Comparison of ENCODE assay signal across 8 cellular contexts in genomic region chr2:31233216-31233615, GRCh38. TPM values are rescaled to one million over a fixed set of nuclear protein-coding genes. Genes with fewer than 3 reads are reported as not detected.
DNase-seq lines count a peak whose midpoint lies in the region; ATAC-seq, FAIRE-seq and TF ChIP-seq lines count a peak whose summit lies in the region.

No MANE protein-coding gene starts in this region.

- no peak overlapping the region for H2BK15ac ChIP-seq in mesendoderm (replicated peaks; ENCODE audit: low read depth)

- no peak overlapping the region for H2AK5ac ChIP-seq in mesendoderm (ENCODE audit: low read length)

- no peak overlapping the region for H4K8ac ChIP-seq in mesendoderm (ENCODE audit: low read depth, low read length)

- CTCF ChIA-PET in CD8-positive, alpha-beta memory T cell (lab: Charles Lee): interaction anchor here (1.5 kb wide), 1 partner anchor 98 kb away, joined by 3 read pairs; no protein-coding TSS in a partner anchor

- H2BK120ac ChIP-seq in mesendoderm (ENCODE audit: low read depth, low read length): no peak overlapping the region

- no peaks in the 10 kb centered on the region for H3K36me3 ChIP-seq in CD8-positive, alpha-beta memory T cell (ENCODE audit: insufficient read depth, low read length)
- no peaks in the 10 kb centered on the region for H3K36me3 ChIP-seq in mesendoderm (ENCODE audit: control insufficient read depth, insufficient read depth, low read length)

- TF ChIP-seq CTCF in GM13976 (IDR thresholded peaks at IDR 0.05; ENCODE audit: borderline replicate concordance, control extremely low read depth, extremely low read depth, insufficient read depth, missing control alignments): no peak

- H3K27me3 ChIP-seq in CD8-positive, alpha-beta memory T cell (ENCODE audit: insufficient read depth, low read length, poor library complexity, severe bottlenecking): no peaks in the 10 kb centered on the region
- no peaks in the 10 kb centered on the region for H3K27me3 ChIP-seq in mesendoderm (ENCODE audit: insufficient read depth, low read length, poor library complexity)

- H3K27me3 Mint-ChIP-seq in CD8-positive, alpha-beta memory T cell: peaks cover 6 to 10% of the 10 kb centered on the region in 2 donors
- peaks cover 4% of the 10 kb centered on the region for H3K27me3 Mint-ChIP-seq in activated naive CD8-positive, alpha-beta T cell treated with anti-CD3 and anti-CD28 coated beads for 36 hours

- no peaks in the 10 kb centered on the region for H3K9me3 Mint-ChIP-seq in CD8-positive, alpha-beta memory T cell
- H3K9me3 Mint-ChIP-seq in activated naive CD8-positive, alpha-beta T cell treated with anti-CD3 and anti-CD28 coated beads for 36 hours: no peaks in the 10 kb centered on the region

- H3K36me3 Mint-ChIP-seq in CD8-positive, alpha-beta memory T cell: no peaks in the 10 kb centered on the region
- H3K36me3 Mint-ChIP-seq in activated naive CD8-positive, alpha-beta T cell treated with anti-CD3 and anti-CD28 coated beads for 36 hours: no peaks in the 10 kb centered on the region

- POLR2A ChIA-PET in CD8-positive, alpha-beta memory T cell (lab: Charles Lee): interaction anchor here (1.3 kb wide), 1 partner anchor 522 kb away, joined by 3 read pairs; no protein-coding TSS in a partner anchor

- no CpG with 5 or more reads among the region's 1 CpG for WGBS in mesendoderm (ENCODE audit: extremely low coverage, insufficient coverage, low lambda C conversion rate)

- peaks cover 24 to 30% (median 25%) of the 10 kb centered on the region in 3 donors for H3K4me1 Mint-ChIP-seq in CD8-positive, alpha-beta memory T cell
- peaks cover 14% of the 10 kb centered on the region for H3K4me1 Mint-ChIP-seq in activated naive CD8-positive, alpha-beta T cell treated with anti-CD3 and anti-CD28 coated beads for 36 hours

- H3K4me1 ChIP-seq in CD8-positive, alpha-beta memory T cell (ENCODE audit: insufficient read depth, low read length): peaks cover 17% of the 10 kb centered on the region
- H3K4me1 ChIP-seq in mesendoderm (ENCODE audit: control insufficient read depth, low read depth, low read length): peaks cover 5% of the 10 kb centered on the region

- ATAC-seq in GM18909 (IDR thresholded peaks at IDR 0.05; ENCODE audit: poor library complexity, unreplicated experiment): no peak

- H3K4me3 Mint-ChIP-seq in CD8-positive, alpha-beta memory T cell: peak overlapping the region; percentile 3 to 91 (median 83)
- peak overlapping the region; percentile 74 for H3K4me3 Mint-ChIP-seq in activated naive CD8-positive, alpha-beta T cell treated with anti-CD3 and anti-CD28 coated beads for 36 hours

- no peak overlapping the region for H2BK5ac ChIP-seq in mesendoderm (ENCODE audit: low read length)

- H3K27ac Mint-ChIP-seq in CD8-positive, alpha-beta memory T cell: peak overlapping the region in 3 of 8 donors; percentile 4 to 52 (median 45)
- H3K27ac Mint-ChIP-seq in activated naive CD8-positive, alpha-beta T cell treated with anti-CD3 and anti-CD28 coated beads for 36 hours: no peak overlapping the region

- DNase-seq in CD8-positive, alpha-beta memory T cell: no peak
- DNase-seq in Jurkat, Clone E6-1 (ENCODE audit: low read depth, low spot score): no peak
- no peak for DNase-seq in activated naive CD8-positive, alpha-beta T cell treated with anti-CD3 and anti-CD28 coated beads for 36 hours
- DNase-seq in mesendoderm (peak; percentile 33), GM19239 (ENCODE audit: insufficient read length, low spot score) (no peak), GM13976 (ENCODE audit: low spot score) (no peak), NCI-H2196 (lab: John Stamatoyannopoulos, UW; ENCODE audit: unreplicated experiment) (no peak)

- H3K9me3 ChIP-seq in CD8-positive, alpha-beta memory T cell (ENCODE audit: low read length): no peaks in the 10 kb centered on the region

- no peak overlapping the region for H3K27ac ChIP-seq in CD8-positive, alpha-beta memory T cell (ENCODE audit: low read depth, low read length)
- no peak overlapping the region for H3K27ac ChIP-seq in mesendoderm (ENCODE audit: low read depth, low read length)

- H3K23ac ChIP-seq in mesendoderm (ENCODE audit: low read length): no peak overlapping the region

- no peak overlapping the region for H3K4me2 ChIP-seq in mesendoderm (ENCODE audit: low read length)

- H3K79me2 ChIP-seq in mesendoderm (ENCODE audit: control insufficient read depth, insufficient read depth, low read length): no peaks in the 10 kb centered on the region

- H3K9ac ChIP-seq in mesendoderm (ENCODE audit: low read length): no peak overlapping the region

- H3K18ac ChIP-seq in mesendoderm (ENCODE audit: low read length): no peak overlapping the region

- in situ Hi-C loops in GM13976 (cut with MboI; ENCODE audit: low sequenced_read_pairs, unreplicated experiment): no loop called here

- H3K4ac ChIP-seq in mesendoderm (ENCODE audit: low read depth, low read length): peak overlapping the region; percentile 1

- peak overlapping the region; percentile 56 for H3K4me3 ChIP-seq in CD8-positive, alpha-beta memory T cell (ENCODE audit: low read length)
- peak overlapping the region; percentile 59 for H3K4me3 ChIP-seq in Jurkat, Clone E6-1 (ENCODE audit: low read length)
- no peak overlapping the region for H3K4me3 ChIP-seq in mesendoderm (ENCODE audit: low read length)

- peak overlapping the region; percentile 19 for H3K56ac ChIP-seq in mesendoderm (ENCODE audit: low read length)

- no peak overlapping the region for H4K5ac ChIP-seq in mesendoderm (ENCODE audit: low read length)

- H3K79me1 ChIP-seq in mesendoderm (ENCODE audit: low read length): peaks cover 6% of the 10 kb centered on the region

- no peak for FAIRE-seq in GM19239 (lab: Jason Lieb, UNC)

RNA-seq across cellular contexts. Expression of gene EHD3, which starts 0.7 kb away (rescaled TPM):
- 1 to 10 TPM; 2.3 TPM for total RNA-seq in CD8-positive, alpha-beta memory T cell
- polyA plus RNA-seq in CD8-positive, alpha-beta memory T cell: 4.3 TPM
- 0.43 TPM for polyA plus RNA-seq in Jurkat, Clone E6-1 (2012; ENCODE audit: insufficient read depth, insufficient read length)
- 1 to 10 TPM; 1.1 to 1.2 TPM for total RNA-seq in activated naive CD8-positive, alpha-beta T cell treated with anti-CD3 and anti-CD28 coated beads for 36 hours
- 8.2 TPM for polyA plus RNA-seq in mesendoderm (2013, experiment 1 of 2)
- polyA plus RNA-seq in mesendoderm (2013, experiment 2 of 2): 8.7 TPM

RNA-seq across cellular contexts. Expression of gene CAPN14, which starts 15.9 kb away (rescaled TPM):
- total RNA-seq in CD8-positive, alpha-beta memory T cell: under 1 TPM; 0.31 to 0.40 TPM
- polyA plus RNA-seq in CD8-positive, alpha-beta memory T cell: 0.07 TPM
- 0.45 TPM for polyA plus RNA-seq in Jurkat, Clone E6-1 (2012; ENCODE audit: insufficient read depth, insufficient read length)
- total RNA-seq in activated naive CD8-positive, alpha-beta T cell treated with anti-CD3 and anti-CD28 coated beads for 36 hours: under 1 TPM; 0.42 to 0.49 TPM
- polyA plus RNA-seq in mesendoderm (2013, experiment 1 of 2): 0.10 TPM
- 0.07 TPM for polyA plus RNA-seq in mesendoderm (2013, experiment 2 of 2)
